Comparison of ENCODE assay signal across 9 cellular contexts in genomic region chr6:98880486-98880885, GRCh38.
DNase-seq lines count a peak whose midpoint lies in the region; ATAC-seq and TF ChIP-seq lines count a peak whose summit lies in the region.
"Had no signal": no experiment of that assay in that cellular context is flagged by ENCODE, and none has a peak within 500 bp of the region (broad histone marks: within the 10 kb centered on the region; RNA-seq: fewer than 3 reads in every experiment).

No MANE protein-coding gene starts in this region.

- no peaks in the 10 kb centered on the region for H3K27me3 ChIP-seq in brain microvascular endothelial cell (replicated peaks)

- H3K4me3 ChIP-seq in brain microvascular endothelial cell (ENCODE audit: low read depth, low read length): no peak overlapping the region

- in situ Hi-C loops in brain microvascular endothelial cell (cut with HindIII; ENCODE audit: low pct_ligation_motif_present, low sequenced_read_pairs): no loop called here

- H3K36me3 ChIP-seq in brain microvascular endothelial cell (replicated peaks): no peaks in the 10 kb centered on the region

- peak; percentile 71 for ATAC-seq in GM18519 (IDR thresholded peaks at IDR 0.05; ENCODE audit: low FRiP score, unreplicated experiment)
- peak; percentile 92 for ATAC-seq in GM21367 (IDR thresholded peaks at IDR 0.05; ENCODE audit: unreplicated experiment)
- peak; percentile 94 for ATAC-seq in HG03097 (IDR thresholded peaks at IDR 0.05; ENCODE audit: low FRiP score, unreplicated experiment)

- TF ChIP-seq CTCF in brain microvascular endothelial cell (IDR thresholded peaks at IDR 0.05; ENCODE audit: low read depth, low read length, missing control alignments): no peak

- no peak overlapping the region for H3K27ac ChIP-seq in brain microvascular endothelial cell

- DNase-seq in RPMI8226: peak; percentile 41
- DNase-seq in brain microvascular endothelial cell: no peak
- no peak for DNase-seq in SW480 (ENCODE audit: low spot score)
- DNase-seq in iPS-NIHi7 (ENCODE audit: extremely low spot score): no peak
- DNase-seq in stimulated activated CD4-positive, alpha-beta T cell treated with anti-CD3 and anti-CD28 coated beads, Interleukin-4, amount 100 ng/mL, for 4 hours: no peak
- DNase-seq: retina had no signal
